Comparison of ENCODE assay signal across 14 cellular contexts in the genomic region with DNA sequence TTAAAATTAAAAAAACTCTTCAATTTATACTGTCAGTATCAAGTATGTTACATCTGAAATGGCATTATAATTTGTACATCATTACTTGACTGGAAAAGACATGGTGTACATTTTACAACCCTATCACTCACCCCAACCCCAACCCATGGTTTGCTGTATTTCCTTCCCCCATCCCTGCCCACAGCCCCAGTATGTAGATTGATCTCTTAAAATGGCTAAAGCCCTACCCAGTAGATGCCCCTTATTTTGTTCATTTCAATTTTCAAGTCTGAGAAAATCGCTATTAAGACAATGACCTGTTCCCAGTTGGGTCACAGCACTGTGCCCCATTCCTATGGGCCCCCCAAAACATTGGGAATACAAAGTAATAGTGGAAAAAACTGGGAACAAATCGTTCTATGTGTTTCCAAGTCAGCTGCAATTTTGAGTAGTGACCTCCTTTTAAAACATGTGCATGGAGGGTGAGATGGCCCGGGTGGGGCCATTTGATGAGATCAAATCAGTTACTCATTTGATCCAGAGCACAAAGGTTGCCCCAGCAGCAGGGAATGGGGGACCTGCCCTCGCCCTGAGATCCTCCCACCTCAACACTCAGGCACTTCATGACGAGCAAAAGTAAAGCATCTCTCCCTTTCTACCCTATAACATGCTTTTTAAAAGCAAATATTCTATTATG. TPM values are rescaled to one million over a fixed set of nuclear protein-coding genes. Genes with fewer than 3 reads are reported as not detected.
DNase-seq lines count a peak whose midpoint lies in the region; ATAC-seq and TF ChIP-seq lines count a peak whose summit lies in the region.
"Had no signal": no experiment of that assay in that cellular context is flagged by ENCODE, and none has a peak within 500 bp of the region (broad histone marks: within the 10 kb centered on the region; RNA-seq: fewer than 3 reads in every experiment).

No MANE protein-coding gene starts in this region.

- H3K4me1 ChIP-seq in RWPE2 (ENCODE audit: insufficient read depth, poor library complexity, severe bottlenecking) = peaks cover 86% of the 10 kb centered on the region
- peaks cover 39 to 88% (median 71%) of the 10 kb centered on the region in 4 donors for H3K4me1 ChIP-seq in transverse colon

- intact Hi-C loops in transverse colon (cut with DNase I; ENCODE audit: low total_unique reads) = no loop called here

- in situ Hi-C loops in transverse colon (cut with MboI; ENCODE audit: low pct_ligation_motif_present in 1 of 4, low pct_unique_long_range_greater_than_20kb in 1 of 4, low sequenced_read_pairs in 3 of 4) = no loop called here

- no peaks in the 10 kb centered on the region for H3K27me3 Mint-ChIP-seq in activated T-cell treated with anti-CD3 and anti-CD28 coated beads, Interleukin-2, amount 50 U/mL, for 4 hours (ENCODE audit: low read depth)

- TF ChIP-seq CTCF in RWPE2 (IDR thresholded peaks at IDR 0.05; ENCODE audit: poor library complexity, severe bottlenecking) = no peak
- TF ChIP-seq CTCF in transverse colon (IDR thresholded peaks at IDR 0.05) = no peak
- no peak for TF ChIP-seq CTCF in GM10248 (IDR thresholded peaks at IDR 0.05; ENCODE audit: control extremely low read depth, extremely low read depth, low read depth, missing control alignments)

- no peak for TF ChIP-seq EP300 in transverse colon (IDR thresholded peaks at IDR 0.05; ENCODE audit: low read depth)

- peak overlapping the region; percentile 67 for H3K27ac ChIP-seq in RWPE2 (ENCODE audit: poor library complexity, severe bottlenecking)
- peak overlapping the region; percentile 34 for H3K27ac ChIP-seq in epithelial cell of prostate
- peak overlapping the region; percentile 5 to 59 (median 31) for H3K27ac ChIP-seq in transverse colon
- H3K27ac ChIP-seq: brain microvascular endothelial cell, neutrophil, tibial nerve had no signal

- H3K9me3 Mint-ChIP-seq in activated T-cell treated with anti-CD3 and anti-CD28 coated beads, Interleukin-2, amount 50 U/mL, for 4 hours = no peaks in the 10 kb centered on the region

- no peak for ATAC-seq in activated T-cell treated with anti-CD3 and anti-CD28 coated beads, Interleukin-2, amount 50 U/mL, for 4 hours
- ATAC-seq in RWPE2 (ENCODE audit: low read depth) = no peak

- H3K36me3 ChIP-seq in RWPE2 (ENCODE audit: low read depth) = peaks cover 74% of the 10 kb centered on the region
- no peaks in the 10 kb centered on the region for H3K36me3 ChIP-seq in transverse colon
- H3K36me3 ChIP-seq: brain microvascular endothelial cell had no signal

- H3K9me3 ChIP-seq in RWPE2 (ENCODE audit: severe bottlenecking) (no peaks in the 10 kb centered on the region), transverse colon (no peaks in the 10 kb centered on the region)
- H3K9me3 ChIP-seq: neutrophil, tibial nerve had no signal

- CTCF ChIA-PET in GM10248 (lab: Yijun Ruan, JAX) = no interaction called here

- H3K36me3 Mint-ChIP-seq in activated T-cell treated with anti-CD3 and anti-CD28 coated beads, Interleukin-2, amount 50 U/mL, for 4 hours (ENCODE audit: insufficient read depth) = peaks cover 55% of the 10 kb centered on the region

- H3K27me3 ChIP-seq in RWPE2 (ENCODE audit: insufficient read depth, poor library complexity, severe bottlenecking) (no peaks in the 10 kb centered on the region), transverse colon (no peaks in the 10 kb centered on the region)
- H3K27me3 ChIP-seq: brain microvascular endothelial cell, neutrophil, tibial nerve had no signal

- POLR2A ChIA-PET in GM10248 (lab: Yijun Ruan, JAX) = interaction anchor here (0.6 kb wide), 2 partner anchors 242 to 380 kb away, joined by 3 to 4 read pairs; no protein-coding TSS in a partner anchor

- H3K4me3 Mint-ChIP-seq in activated T-cell treated with anti-CD3 and anti-CD28 coated beads, Interleukin-2, amount 50 U/mL, for 4 hours = peak overlapping the region; percentile 13

- no peak overlapping the region for H3K4me3 ChIP-seq in RWPE2 (ENCODE audit: severe bottlenecking)
- H3K4me3 ChIP-seq in transverse colon = no peak overlapping the region
- H3K4me3 ChIP-seq: tibial nerve had no signal

- no peak for DNase-seq in activated T-cell treated with anti-CD3 and anti-CD28 coated beads, Interleukin-2, amount 50 U/mL, for 4 hours
- DNase-seq in activated T-cell treated with anti-CD3 and anti-CD28 coated beads for 4 hours (no peak), RWPE2 (ENCODE audit: low spot score) (no peak), epithelial cell of prostate (ENCODE audit: low read depth, low spot score) (no peak), transverse colon (peak; percentile 63), OCI-M2 (lab: John Stamatoyannopoulos, UW; ENCODE audit: unreplicated experiment) (no peak), NCI-H2029 (lab: John Stamatoyannopoulos, UW) (no peak), GM10248 (ENCODE audit: extremely low spot score) (no peak)
- DNase-seq: brain microvascular endothelial cell, NCI-H1048, NCI-H446 treated with DMSO at 0.1 percent for 48 hours, RPMI8226 had no signal

- peaks cover 92% of the 10 kb centered on the region for H3K4me1 Mint-ChIP-seq in activated T-cell treated with anti-CD3 and anti-CD28 coated beads, Interleukin-2, amount 50 U/mL, for 4 hours (ENCODE audit: low read depth)

- TF ChIP-seq POLR2A in transverse colon (IDR thresholded peaks at IDR 0.05) = no peak

- WGBS in transverse colon (ENCODE audit: low coverage in 1 of 2), 2 donors = 75 to 86% methylated on average over 4 to 5 of the region's 5 CpGs

RNA-seq across cellular contexts. Expression of a gene that starts 13.3 kb away (rescaled TPM):
- total RNA-seq in activated T-cell treated with anti-CD3 and anti-CD28 coated beads, Interleukin-2, amount 50 U/mL, for 4 hours = 100 to 1,000 TPM; 315 to 327 (median 324) TPM
- total RNA-seq in transverse colon = 100 to 1,000 TPM; 149 to 430 (median 319) TPM
